16 cellular contexts compared by ENCODE assay signal in genomic region chr4:174265917-174266316, GRCh38. TPM values are rescaled to one million over a fixed set of nuclear protein-coding genes. Genes with fewer than 3 reads are reported as not detected.
DNase-seq lines count a peak whose midpoint lies in the region; ATAC-seq, FAIRE-seq and TF ChIP-seq lines count a peak whose summit lies in the region.
"Had no signal": no experiment of that assay in that cellular context is flagged by ENCODE, and none has a peak within 500 bp of the region (broad histone marks: within the 10 kb centered on the region; RNA-seq: fewer than 3 reads in every experiment).

No MANE protein-coding gene starts in this region.

- TF ChIP-seq POLR2A in GM12892 (IDR thresholded peaks at IDR 0.05; ENCODE audit: low read depth, low read length) (no peak), erythroblast (IDR thresholded peaks at IDR 0.05; ENCODE audit: low read length) (no peak)

- no peak for FAIRE-seq in GM12892 (lab: Jason Lieb, UNC)

- H3K4me2 ChIP-seq in hepatocyte: no peak overlapping the region

- no peaks in the 10 kb centered on the region for H4K20me1 ChIP-seq in hepatocyte (ENCODE audit: insufficient read depth, poor library complexity, severe bottlenecking)

- H3K36me3 ChIP-seq in hepatocyte (replicated peaks; ENCODE audit: insufficient read depth, low read depth): no peaks in the 10 kb centered on the region
- H3K36me3 ChIP-seq: thoracic aorta had no signal

- H3K4me3 ChIP-seq in hepatocyte: no peak overlapping the region
- H3K4me3 ChIP-seq: adrenal gland, thoracic aorta had no signal

- no peak overlapping the region for H2AFZ ChIP-seq in hepatocyte

- H3K4me1 ChIP-seq in hepatocyte (ENCODE audit: insufficient read depth): no peaks in the 10 kb centered on the region

- DNase-seq in NCI-H1436 (lab: John Stamatoyannopoulos, UW): peak; percentile 49
- DNase-seq in NCI-H82 (lab: John Stamatoyannopoulos, UW): peak; percentile 82
- DNase-seq in retina: peak; percentile 8
- no peak for DNase-seq in hepatocyte (ENCODE audit: low spot score)
- no peak for DNase-seq in GM12892 (ENCODE audit: insufficient read length)
- DNase-seq in erythroblast (lab: John Stamatoyannopoulos, UW): no peak
- DNase-seq: activated B cell treated with CpG ODN at 0.5 μM for 24 hours; adrenal gland; caudate nucleus; left colon; NCI-H187 treated with DMSO at 0.1 percent for 48 hours; NK-92 treated with Interleukin-12 subunit alpha and Interleukin-12 subunit beta, amount 100 ng/mL, for 24 hours; stimulated activated CD4-positive, alpha-beta T cell treated with anti-CD3 and anti-CD28 coated beads, Interleukin-4, amount 100 ng/mL, for 4 hours had no signal

- H3K79me2 ChIP-seq in hepatocyte: peaks cover 49% of the 10 kb centered on the region

- 59% methylated on average over 2 of the region's 2 CpGs for WGBS in hepatocyte (ENCODE audit: low lambda C conversion rate, missing lambda C conversion rate)

- no peaks in the 10 kb centered on the region for H3K27me3 ChIP-seq in hepatocyte
- H3K27me3 ChIP-seq: adrenal gland had no signal

- H3K9me3 ChIP-seq in hepatocyte (ENCODE audit: low read depth): no peaks in the 10 kb centered on the region
- H3K9me3 ChIP-seq: adrenal gland, thoracic aorta had no signal

- no peak overlapping the region for H3K27ac ChIP-seq in hepatocyte
- H3K27ac ChIP-seq: adrenal gland, thoracic aorta had no signal

- no peaks in the 10 kb centered on the region for H3K9me2 ChIP-seq in hepatocyte (replicated peaks; ENCODE audit: insufficient read depth)

- no peak for TF ChIP-seq CTCF in hepatocyte (IDR thresholded peaks at IDR 0.05; ENCODE audit: poor library complexity)

- peak; percentile 61 for ATAC-seq in GM19463 (IDR thresholded peaks at IDR 0.05; ENCODE audit: unreplicated experiment)
- ATAC-seq: activated T-helper 17 cell treated with anti-CD3 and anti-CD28 coated beads, Interleukin-2, amount 50 U/mL, for 72 hours; left colon had no signal

RNA-seq across cellular contexts. Expression of gene FBXO8, which starts 17.6 kb away (rescaled TPM):
- total RNA-seq in hepatocyte: 35.7 and 43.4 TPM in 2 replicates
- polyA plus RNA-seq in hepatocyte: 21.2 and 21.3 TPM in 2 replicates
- polyA plus RNA-seq in GM12892 (2012; ENCODE audit: missing spikeins): 15.2 TPM

RNA-seq across cellular contexts. Expression of gene CEP44, which starts 17.8 kb away (rescaled TPM):
- 19.0 and 25.8 TPM in 2 replicates for total RNA-seq in hepatocyte
- polyA plus RNA-seq in hepatocyte: 6.6 and 7.7 TPM in 2 replicates
- polyA plus RNA-seq in GM12892 (2012; ENCODE audit: missing spikeins): 18.5 TPM

Comparison
In these comparisons a context has a peak if more than half of its experiments do, and no peak if none do; other contexts are left out.
1. DNase-seq: peak in NCI-H1436 (single experiment), NCI-H82 (single experiment) and retina (single experiment); none in hepatocyte (single experiment), GM12892 (single experiment) and erythroblast (0 of 2).